In genomic region chr6:156687875-156688549, GRCh38 we compare ENCODE assay signal across 8 cellular contexts.
DNase-seq lines count a peak whose midpoint lies in the region; ATAC-seq and TF ChIP-seq lines count a peak whose summit lies in the region.

No MANE protein-coding gene starts in this region.

- no peaks in the 10 kb centered on the region for H3K9me3 Mint-ChIP-seq in activated naive CD8-positive, alpha-beta T cell treated with anti-CD3 and anti-CD28 coated beads for 36 hours

- peaks cover 0 to 18% (median 11%) of the 10 kb centered on the region in 12 donors for H3K4me1 ChIP-seq in heart left ventricle
- no peaks in the 10 kb centered on the region for H3K4me1 ChIP-seq in ovary (ENCODE audit: insufficient read depth)

- TF ChIP-seq EP300 in ovary (IDR thresholded peaks at IDR 0.05): no peak

- no peaks in the 10 kb centered on the region for H3K27me3 ChIP-seq in heart left ventricle
- no peaks in the 10 kb centered on the region for H3K27me3 ChIP-seq in ovary

- 7 to 14% (median 10%) methylated on average over 20 of the region's 20 CpGs for WGBS in heart left ventricle, 4 donors
- 3 to 8% (median 4%) methylated on average over 20 of the region's 20 CpGs for WGBS in ovary, 3 donors

- H3K9me3 ChIP-seq in KOPT-K1 (ENCODE audit: insufficient read depth, low read length, poor library complexity, severe bottlenecking) (no peaks in the 10 kb centered on the region), heart left ventricle (no peaks in the 10 kb centered on the region), ovary (no peaks in the 10 kb centered on the region)

- H3K36me3 ChIP-seq in KOPT-K1 (ENCODE audit: insufficient read depth, low read length) (no peaks in the 10 kb centered on the region), heart left ventricle (no peaks in the 10 kb centered on the region), ovary (no peaks in the 10 kb centered on the region)

- H3K4me1 Mint-ChIP-seq in activated naive CD8-positive, alpha-beta T cell treated with anti-CD3 and anti-CD28 coated beads for 36 hours: peaks cover 23% of the 10 kb centered on the region

- peak overlapping the region; percentile 82 for H3K27ac Mint-ChIP-seq in activated naive CD8-positive, alpha-beta T cell treated with anti-CD3 and anti-CD28 coated beads for 36 hours

- peak in 3 of 4 donors; percentile 16 to 35 (median 23) for ATAC-seq in heart left ventricle
- ATAC-seq in GM18858 (IDR thresholded peaks at IDR 0.05; ENCODE audit: unreplicated experiment): no peak
- no peak for ATAC-seq in GM21619 (IDR thresholded peaks at IDR 0.05; ENCODE audit: unreplicated experiment)

- no peaks in the 10 kb centered on the region for H3K27me3 Mint-ChIP-seq in activated naive CD8-positive, alpha-beta T cell treated with anti-CD3 and anti-CD28 coated beads for 36 hours

- H3K27ac ChIP-seq in KOPT-K1 (ENCODE audit: low read depth, low read length, poor library complexity, severe bottlenecking) (peak overlapping the region; percentile 47), heart left ventricle (peak overlapping the region; percentile 83 to 100 (median 94)), ovary (peak overlapping the region; percentile 68 to 96)

- peak overlapping the region; percentile 36 to 91 (median 76) for H3K4me3 ChIP-seq in heart left ventricle
- peak overlapping the region; percentile 77 for H3K4me3 ChIP-seq in ovary

- peak; percentile 68 for DNase-seq in ELF-1 (ENCODE audit: low read depth, low spot score)
- no peak for DNase-seq in activated naive CD8-positive, alpha-beta T cell treated with anti-CD3 and anti-CD28 coated beads for 36 hours
- peak in 2 of 5 donors; percentile 9 to 26 for DNase-seq in heart left ventricle
- DNase-seq in ovary: peak in 1 of 5 donors; percentile 44
- DNase-seq in posterior vena cava (ENCODE audit: low spot score): no peak

- TF ChIP-seq CTCF in heart left ventricle (IDR thresholded peaks at IDR 0.05) (no peak), ovary (IDR thresholded peaks at IDR 0.05) (no peak)

- no peaks in the 10 kb centered on the region for H3K36me3 Mint-ChIP-seq in activated naive CD8-positive, alpha-beta T cell treated with anti-CD3 and anti-CD28 coated beads for 36 hours

- TF ChIP-seq POLR2A in heart left ventricle (IDR thresholded peaks at IDR 0.05) (no peak), ovary (IDR thresholded peaks at IDR 0.05) (no peak)

- peak overlapping the region; percentile 74 for H3K4me3 Mint-ChIP-seq in activated naive CD8-positive, alpha-beta T cell treated with anti-CD3 and anti-CD28 coated beads for 36 hours

- intact Hi-C loops in heart left ventricle (cut with DNase I) (loop anchor here (1.0 to 10.0 kb wide), 22 partner anchors 31 to 587 kb away; partner anchors contain the start of gene ARID1B (in 7 of the 10)), ovary (cut with DNase I) (loop anchor here in 3 of 4 donors (2.0 to 10.0 kb wide), 6 partner anchors 89 to 497 kb away; partner anchors contain the start of gene ARID1B (in 2 of the 3)), posterior vena cava (cut with DNase I) (loop anchor here (2.0 to 10.0 kb wide), 6 partner anchors 87 to 587 kb away; partner anchors contain the start of gene ARID1B (in 2 of the 2))

Comparison
In these comparisons a context has a peak if more than half of its experiments do, and no peak if none do; other contexts are left out.
1. ATAC-seq: peak in heart left ventricle (3 of 4); none in GM18858 (single experiment) and GM21619 (single experiment).
2. Peak in every context shown above with its lines, with median percentiles within 50 percentile points of each other: H3K27ac ChIP-seq.